Comparison of ENCODE assay signal across 29 cellular contexts in the genomic region with DNA sequence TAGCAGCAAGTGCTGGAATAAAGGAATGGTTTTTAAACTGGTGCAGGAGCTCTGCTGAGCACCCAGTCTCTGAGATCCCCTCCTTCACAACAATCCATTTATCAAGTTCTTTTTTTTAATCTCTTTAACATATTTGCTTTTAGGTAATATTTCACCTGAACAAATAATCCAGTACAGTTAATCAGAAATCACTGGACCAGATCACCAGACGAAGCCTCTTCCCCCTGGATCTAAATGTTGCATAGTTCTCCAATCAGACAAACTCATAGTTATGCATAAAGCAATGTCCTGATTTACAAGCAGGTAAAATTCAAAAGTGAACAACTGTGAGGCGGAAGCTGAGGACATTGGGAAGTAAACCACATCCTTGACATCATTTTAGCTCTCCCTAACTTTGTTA.
"Had no signal": no experiment of that assay in that cellular context is flagged by ENCODE, and none has a peak within 500 bp of the region (broad histone marks: within the 10 kb centered on the region; RNA-seq: fewer than 3 reads in every experiment).

No MANE protein-coding gene starts in this region.

- H3K27ac ChIP-seq: adrenal gland, body of pancreas, epithelial cell of prostate, esophagus squamous epithelium, gastroesophageal sphincter, heart right ventricle, hepatocyte had no signal

- H3K36me3 ChIP-seq: adrenal gland, esophagus squamous epithelium, gastroesophageal sphincter, heart right ventricle had no signal

- H3K4me2 ChIP-seq: hepatocyte had no signal

- H3K4me1 ChIP-seq: adrenal gland, body of pancreas, esophagus squamous epithelium, gastroesophageal sphincter, heart right ventricle had no signal

- DNase-seq: activated CD4-positive, alpha-beta memory T cell treated with anti-CD3 and anti-CD28 coated beads for 36 hours; activated CD4-positive, alpha-beta T cell treated with anti-CD3 and anti-CD28 coated beads for 36 hours; activated CD4-positive, alpha-beta T cell treated with anti-CD3 and anti-CD28 coated beads, Interleukin-2, amount 10 ng/mL, durations not matched to agents 24 days and 14 days; activated CD4-positive, CD25-positive, alpha-beta regulatory T cell; activated CD4-positive, CD25-positive, alpha-beta regulatory T cell treated with anti-CD3 and anti-CD28 coated beads, Interleukin-2, amount 50 U/mL, for 72 hours; activated CD8-positive, alpha-beta memory T cell treated with anti-CD3 and anti-CD28 coated beads, Interleukin-2, amount 10 ng/mL, durations not matched to agents 7 days and 5 days; activated CD8-positive, alpha-beta memory T cell treated with anti-CD3 and anti-CD28 coated beads, Interleukin-2, amount 50 U/mL, for 4 hours; activated CD8-positive, alpha-beta T cell treated with anti-CD3 and anti-CD28 coated beads, Interleukin-2, amount 10 ng/mL, durations not matched to agents 7 days and 5 days; activated effector memory CD4-positive, alpha-beta T cell treated with anti-CD3 and anti-CD28 coated beads, Interleukin-2, amount 50 U/mL, for 16 hours; activated naive CD4-positive, alpha-beta T cell treated with anti-CD3 and anti-CD28 coated beads for 36 hours; activated naive CD8-positive, alpha-beta T cell treated with anti-CD3 and anti-CD28 coated beads for 36 hours; activated naive CD8-positive, alpha-beta T cell treated with anti-CD3 and anti-CD28 coated beads, Interleukin-2, amount 50 U/mL, for 24 hours; activated T-cell treated with anti-CD3 and anti-CD28 coated beads, Interleukin-2, amount 50 U/mL, for 1 hour; activated T-cell treated with anti-CD3 and anti-CD28 coated beads, Interleukin-2, amount 50 U/mL, for 48 hours; adrenal gland; amygdala; aorta; body of pancreas; caudate nucleus; cortex of kidney; dermis blood vessel endothelial cell; effector CD4-positive, alpha-beta T cell; esophagus squamous epithelium; foreskin melanocyte; heart right ventricle; T1000 had no signal

- H3K27me3 ChIP-seq: adrenal gland, body of pancreas, esophagus squamous epithelium, gastroesophageal sphincter, heart right ventricle, hepatocyte had no signal

- H3K79me2 ChIP-seq: hepatocyte had no signal

- H3K4me3 ChIP-seq: adrenal gland, body of pancreas, esophagus squamous epithelium, gastroesophageal sphincter, heart right ventricle, hepatocyte had no signal

- H3K9me3 ChIP-seq: adrenal gland, body of pancreas, esophagus squamous epithelium, gastroesophageal sphincter had no signal

- H2AFZ ChIP-seq: hepatocyte had no signal
